In the genomic region with DNA sequence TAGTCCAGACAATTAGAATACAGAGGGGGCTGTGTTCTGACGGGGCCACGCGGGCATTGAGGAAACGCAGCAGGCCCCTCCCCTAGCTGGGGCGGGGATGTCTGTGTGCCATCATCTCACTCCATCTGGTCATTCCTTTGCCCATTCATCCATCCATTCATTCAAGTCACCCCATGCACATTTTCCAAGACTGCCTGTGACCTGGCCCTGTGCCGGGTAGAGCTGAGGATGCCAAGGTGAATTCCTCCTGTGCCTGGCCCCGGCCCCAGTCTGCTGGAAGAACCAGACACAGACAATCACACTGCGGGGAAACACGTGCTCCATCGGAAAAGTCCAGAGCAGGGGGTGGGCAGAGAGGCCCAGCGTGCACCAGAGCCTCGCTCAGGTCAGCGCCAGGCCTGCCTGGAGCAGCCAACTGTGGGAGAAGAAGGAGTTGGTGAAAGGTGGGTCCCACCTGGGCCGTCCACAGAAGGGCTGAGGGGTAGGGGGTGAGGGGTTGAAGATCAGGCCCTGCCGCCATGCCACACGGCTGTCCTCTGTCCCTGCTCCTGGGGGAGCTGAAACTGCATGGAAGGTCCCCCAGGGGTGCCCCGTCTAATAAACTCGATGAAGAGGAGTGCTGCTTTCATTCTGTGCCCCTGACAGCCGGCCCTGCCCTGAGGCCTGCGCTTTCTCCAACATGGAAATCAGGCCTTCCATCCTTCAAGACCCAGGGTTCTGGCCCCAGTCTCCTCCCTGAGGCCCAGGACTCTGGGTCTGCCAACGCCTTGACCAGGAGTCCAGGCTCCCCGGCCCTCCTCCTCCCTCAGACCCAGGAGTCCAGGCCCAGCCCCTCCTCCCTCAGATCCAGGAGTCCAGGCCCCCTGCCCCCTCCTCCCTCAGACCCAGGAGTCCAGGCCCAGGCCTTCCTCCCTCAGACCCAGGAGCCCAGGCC, we compare ENCODE assay signal across 20 cellular contexts. TPM values are rescaled to one million over a fixed set of nuclear protein-coding genes. Genes with fewer than 3 reads are reported as not detected.
A peak's percentile ranks its signal among the peaks of the same experiment; 100 is the strongest.
DNase-seq lines count a peak whose midpoint lies in the region; ATAC-seq and TF ChIP-seq lines count a peak whose summit lies in the region.
"Had no signal": no experiment of that assay in that cellular context is flagged by ENCODE, and none has a peak within 500 bp of the region (broad histone marks: within the 10 kb centered on the region; RNA-seq: fewer than 3 reads in every experiment).

No MANE protein-coding gene starts in this region.

- no peak for TF ChIP-seq CTCF in right atrium auricular region (IDR thresholded peaks at IDR 0.05)
- TF ChIP-seq CTCF in VCaP (conservative IDR thresholded peaks at IDR 0.05), result no peak

- H3K4me1 ChIP-seq in right cardiac atrium (ENCODE audit: control insufficient read depth, insufficient read depth, low read length) (no peaks in the 10 kb centered on the region), right atrium auricular region (peaks cover 0 to 12% of the 10 kb centered on the region in 2 donors), aorta (ENCODE audit: control insufficient read depth in 1 of 2, insufficient read depth in 2 of 2, low read length in 2 of 2) (no peaks in the 10 kb centered on the region)

- no peak overlapping the region for H3K27ac Mint-ChIP-seq in activated T-helper 17 cell treated with anti-CD3 and anti-CD28 coated beads, Interleukin-2, amount 50 U/mL, for 72 hours
- H3K27ac Mint-ChIP-seq: HFFc6, immature natural killer cell had no signal

- ATAC-seq in right cardiac atrium, result peak; percentile 19 to 57
- peak; percentile 39 for ATAC-seq in aorta (ENCODE audit: low FRiP score)
- ATAC-seq in activated T-helper 17 cell treated with anti-CD3 and anti-CD28 coated beads, Interleukin-2, amount 50 U/mL, for 72 hours (replicated peaks), result no peak
- ATAC-seq in GM18858 (IDR thresholded peaks at IDR 0.05; ENCODE audit: unreplicated experiment), result no peak
- ATAC-seq: GM12878, K562, upper lobe of right lung had no signal

- H3K4me1 Mint-ChIP-seq in activated T-helper 17 cell treated with anti-CD3 and anti-CD28 coated beads, Interleukin-2, amount 50 U/mL, for 72 hours, result no peaks in the 10 kb centered on the region

- H3K9me3 Mint-ChIP-seq in activated T-helper 17 cell treated with anti-CD3 and anti-CD28 coated beads, Interleukin-2, amount 50 U/mL, for 72 hours, result no peaks in the 10 kb centered on the region
- H3K9me3 Mint-ChIP-seq: HFFc6 had no signal

- H3K36me3 Mint-ChIP-seq in activated T-helper 17 cell treated with anti-CD3 and anti-CD28 coated beads, Interleukin-2, amount 50 U/mL, for 72 hours (ENCODE audit: low read depth), result no peaks in the 10 kb centered on the region
- H3K36me3 Mint-ChIP-seq: immature natural killer cell had no signal

- no peak overlapping the region for H3K27ac ChIP-seq in right cardiac atrium (ENCODE audit: low read length)
- H3K27ac ChIP-seq in right atrium auricular region, result no peak overlapping the region
- peak overlapping the region; percentile 24; the same call in 1 of the 2 replicates for H3K27ac ChIP-seq in VCaP
- H3K27ac ChIP-seq in aorta (ENCODE audit: low read depth in 1 of 2, low read length in 2 of 2), result no peak overlapping the region
- H3K27ac ChIP-seq: epithelial cell of prostate, SJCRH30, upper lobe of right lung had no signal

- H3K36me3 ChIP-seq in right atrium auricular region, result no peaks in the 10 kb centered on the region
- no peaks in the 10 kb centered on the region for H3K36me3 ChIP-seq in aorta (ENCODE audit: control insufficient read depth in 1 of 2, insufficient read depth in 2 of 2, low read length in 1 of 2)
- H3K36me3 ChIP-seq: SJCRH30, upper lobe of right lung had no signal

- H3K4me3 ChIP-seq in right cardiac atrium (ENCODE audit: low read length), result no peak overlapping the region
- H3K4me3 ChIP-seq in right atrium auricular region, result no peak overlapping the region
- no peak overlapping the region for H3K4me3 ChIP-seq in aorta (ENCODE audit: low read length in 2 of 2)
- H3K4me3 ChIP-seq: GM12878, K562, SJCRH30, upper lobe of right lung had no signal

- peaks cover 28% of the 10 kb centered on the region for H3K27me3 Mint-ChIP-seq in activated T-helper 17 cell treated with anti-CD3 and anti-CD28 coated beads, Interleukin-2, amount 50 U/mL, for 72 hours

- DNase-seq in right cardiac atrium (peak in 1 of 3 donors; percentile 56), right atrium auricular region (ENCODE audit: low spot score) (no peak), iris pigment epithelial cell (ENCODE audit: low read depth) (peak; percentile 18), aorta (no peak), NCI-H2171 (lab: John Stamatoyannopoulos, UW) (no peak)
- DNase-seq: activated T-cell treated with anti-CD3 and anti-CD28 coated beads, Interleukin-2, amount 50 U/mL, for 48 hours; HFFc6; immature natural killer cell; NCI-H1417; SJCRH30; small intestine; upper lobe of right lung had no signal

- WGBS in right cardiac atrium, result 53% methylated on average over 22 of the region's 22 CpGs
- 54 to 56% methylated on average over 22 of the region's 22 CpGs for WGBS in aorta, 2 donors

- H3K4me3 Mint-ChIP-seq in activated T-helper 17 cell treated with anti-CD3 and anti-CD28 coated beads, Interleukin-2, amount 50 U/mL, for 72 hours, result no peak overlapping the region
- H3K4me3 Mint-ChIP-seq: HFFc6, immature natural killer cell had no signal

- no peaks in the 10 kb centered on the region for H3K9me3 ChIP-seq in right cardiac atrium (ENCODE audit: control insufficient read depth, low read length)
- no peaks in the 10 kb centered on the region for H3K9me3 ChIP-seq in right atrium auricular region
- no peaks in the 10 kb centered on the region for H3K9me3 ChIP-seq in aorta (ENCODE audit: control insufficient read depth, low read length)
- H3K9me3 ChIP-seq: SJCRH30, upper lobe of right lung had no signal

- H3K27me3 ChIP-seq in right cardiac atrium (ENCODE audit: control insufficient read depth, insufficient read depth), result no peaks in the 10 kb centered on the region
- H3K27me3 ChIP-seq in right atrium auricular region, result peaks cover 5 to 20% of the 10 kb centered on the region in 2 donors
- no peaks in the 10 kb centered on the region for H3K27me3 ChIP-seq in aorta (ENCODE audit: control insufficient read depth in 1 of 2, insufficient read depth in 2 of 2, low read length in 1 of 2)
- H3K27me3 ChIP-seq: SJCRH30 had no signal

- intact Hi-C loops in right cardiac atrium (cut with DNase I) (no loop called here), aorta (cut with DNase I) (no loop called here)

RNA-seq across cellular contexts. Expression of a gene that starts 1.6 kb away (rescaled TPM):
- total RNA-seq in right cardiac atrium, result not detected
- polyA plus RNA-seq in right cardiac atrium, result not detected
- under 1 TPM in 1 of 2 donors, not detected in 1; 0.31 TPM for total RNA-seq in right atrium auricular region
- not detected for total RNA-seq in aorta
- polyA plus RNA-seq in aorta, result under 1 TPM in 1 of 2 donors, not detected in 1; 0.18 TPM
- total RNA-seq in activated T-helper 17 cell treated with anti-CD3 and anti-CD28 coated beads, Interleukin-2, amount 50 U/mL, for 72 hours, result not detected
- total RNA-seq: GM12878, HFFc6, K562, mononuclear cell, omental fat pad, upper lobe of right lung had no signal
- polyA plus RNA-seq: immature natural killer cell, K562 had no signal

RNA-seq across cellular contexts. Expression of a gene that starts 27.1 kb away (rescaled TPM):
- total RNA-seq in right cardiac atrium (under 1 TPM; 0.06 to 0.31 (median 0.20) TPM), right atrium auricular region (under 1 TPM; 0.04 to 0.24 TPM), aorta (under 1 TPM; 0.23 to 0.33 TPM)
- polyA plus RNA-seq in right cardiac atrium (0.14 TPM), aorta (under 1 TPM; under 0.01 to 0.05 TPM)
- total RNA-seq in activated T-helper 17 cell treated with anti-CD3 and anti-CD28 coated beads, Interleukin-2, amount 50 U/mL, for 72 hours, result under 1 TPM in 1 of 2 donors, not detected in 1; 0.05 TPM
- total RNA-seq: GM12878, mononuclear cell, omental fat pad, SJCRH30 had no signal
- polyA plus RNA-seq: GM12878, immature natural killer cell, K562 had no signal

Comparison
In these comparisons a context has a peak if more than half of its experiments do, and no peak if none do; other contexts are left out.
1. ATAC-seq: peak in right cardiac atrium (2 of 2) and aorta (single experiment); none in activated T-helper 17 cell treated with anti-CD3 and anti-CD28 coated beads, Interleukin-2, amount 50 U/mL, for 72 hours (single experiment) and GM18858 (single experiment).